In genomic region chr3:156151824-156152428, GRCh38 we compare ENCODE assay signal across 8 cellular contexts. TPM values are rescaled to one million over a fixed set of nuclear protein-coding genes. Genes with fewer than 3 reads are reported as not detected.
DNase-seq lines count a peak whose midpoint lies in the region; ATAC-seq and TF ChIP-seq lines count a peak whose summit lies in the region.

No MANE protein-coding gene starts in this region.

- H2AFZ ChIP-seq in OCI-LY3 (ENCODE audit: low read depth, low read length) = peak overlapping the region; percentile 67
- peak overlapping the region; percentile 78 for H2AFZ ChIP-seq in osteoblast (ENCODE audit: low read length)

- no peak overlapping the region for H3K9ac ChIP-seq in OCI-LY3 (ENCODE audit: low read length)

- peak; percentile 57 for ATAC-seq in GM18519 (IDR thresholded peaks at IDR 0.05; ENCODE audit: low FRiP score, unreplicated experiment)
- peak; percentile 65 to 79 for ATAC-seq in upper lobe of left lung (ENCODE audit: low FRiP score in 2 of 2)

- DNase-seq in AG09309 (ENCODE audit: low read depth) (no peak), HuH-7 (ENCODE audit: low spot score) (peak; percentile 43), fibroblast of villous mesenchyme (ENCODE audit: low read depth) (peak; percentile 66), osteoblast (ENCODE audit: insufficient read length, low spot score, missing footprints) (peak; percentile 55), upper lobe of left lung (peak in 1 of 2 donors; percentile 65)
- DNase-seq in activated T-cell treated with anti-CD3 and anti-CD28 coated beads, Interleukin-2, amount 50 U/mL, for 48 hours = peak; percentile 66 to 67

- peak overlapping the region; percentile 55 for H3K4me2 ChIP-seq in OCI-LY3 (ENCODE audit: low read length)
- peak overlapping the region; percentile 21 for H3K4me2 ChIP-seq in osteoblast (ENCODE audit: insufficient read depth, low read length)

- H3K27me3 ChIP-seq in OCI-LY3 (ENCODE audit: low read depth, low read length) = 0 out of 2 replicates have a peak, but pooled peaks cover 9% of the 10 kb centered on the region
- H3K27me3 ChIP-seq in osteoblast (ENCODE audit: insufficient read depth, low read length) = no peaks in the 10 kb centered on the region
- H3K27me3 ChIP-seq in upper lobe of left lung = no peaks in the 10 kb centered on the region

- H3K9me3 ChIP-seq in OCI-LY3 (ENCODE audit: insufficient read depth, low read length) (no peaks in the 10 kb centered on the region; the same call in 1 of the 2 replicates), osteoblast (ENCODE audit: low read depth, low read length) (no peaks in the 10 kb centered on the region), upper lobe of left lung (no peaks in the 10 kb centered on the region)

- WGBS in upper lobe of left lung, 2 donors = 40 to 44% methylated on average over 10 of the region's 10 CpGs

- no peaks in the 10 kb centered on the region for H3K79me2 ChIP-seq in OCI-LY3 (ENCODE audit: low read length)
- H3K79me2 ChIP-seq in osteoblast (ENCODE audit: insufficient read depth, low read length) = no peaks in the 10 kb centered on the region

- peaks cover 16% of the 10 kb centered on the region for H3K4me1 ChIP-seq in OCI-LY3 (ENCODE audit: low read length)
- no peaks in the 10 kb centered on the region for H3K4me1 ChIP-seq in osteoblast (ENCODE audit: insufficient read depth, low read length)
- peaks cover 10 to 18% (median 13%) of the 10 kb centered on the region in 4 donors for H3K4me1 ChIP-seq in upper lobe of left lung

- H3K27ac ChIP-seq in OCI-LY3 (ENCODE audit: low read length) = no peak overlapping the region
- peak overlapping the region; percentile 27 for H3K27ac ChIP-seq in osteoblast (ENCODE audit: low read depth, low read length)
- no peak overlapping the region for H3K27ac ChIP-seq in upper lobe of left lung

- H4K20me1 ChIP-seq in OCI-LY3 (ENCODE audit: insufficient read depth, low read length) = no peaks in the 10 kb centered on the region
- H4K20me1 ChIP-seq in osteoblast (ENCODE audit: insufficient read depth, low read length) = no peaks in the 10 kb centered on the region

- no peak for TF ChIP-seq POLR2A in upper lobe of left lung (IDR thresholded peaks at IDR 0.05)

- H3K36me3 ChIP-seq in OCI-LY3 (replicated peaks; ENCODE audit: low read depth, low read length) = no peaks in the 10 kb centered on the region
- H3K36me3 ChIP-seq in osteoblast (ENCODE audit: insufficient read depth, low read length) = no peaks in the 10 kb centered on the region
- no peaks in the 10 kb centered on the region for H3K36me3 ChIP-seq in upper lobe of left lung

- no peak for TF ChIP-seq EP300 in upper lobe of left lung (IDR thresholded peaks at IDR 0.05)

- TF ChIP-seq CTCF in AG09309 (IDR thresholded peaks at IDR 0.05; ENCODE audit: control insufficient read depth, insufficient read depth, low read depth, low read length, missing control alignments) (peak; percentile 85), OCI-LY3 (IDR thresholded peaks at IDR 0.05; ENCODE audit: low read depth, low read length) (peak; percentile 89), fibroblast of villous mesenchyme (IDR thresholded peaks at IDR 0.05; ENCODE audit: insufficient read depth, low read depth, low read length) (peak; percentile 76), osteoblast (IDR thresholded peaks at IDR 0.05; ENCODE audit: extremely low read depth, low read depth, low read length) (peak; percentile 90), upper lobe of left lung (IDR thresholded peaks at IDR 0.05) (peak; percentile 35 to 72 (median 60))

- no peak overlapping the region for H3K4me3 ChIP-seq in AG09309 (ENCODE audit: control insufficient read depth, low read depth, low read length)
- H3K4me3 ChIP-seq in OCI-LY3 (ENCODE audit: low read length) = peak overlapping the region; percentile 49
- no peak overlapping the region for H3K4me3 ChIP-seq in fibroblast of villous mesenchyme (ENCODE audit: low read depth, low read length)
- no peak overlapping the region for H3K4me3 ChIP-seq in osteoblast (ENCODE audit: insufficient read depth, low read length)
- H3K4me3 ChIP-seq in upper lobe of left lung = no peak overlapping the region

RNA-seq across cellular contexts. Expression of gene KCNAB1, which starts 31.5 kb away (rescaled TPM):
- total RNA-seq in fibroblast of villous mesenchyme (0.64 TPM in 1 of 2 replicates, not detected in the other), osteoblast (under 0.01 and 0.36 TPM in 2 replicates), upper lobe of left lung (1 to 10 TPM in 4 of 6 donors, under 1 TPM in 2; 0.79 to 5.2 (median 3.0) TPM)
